ENCODE assay signal across 28 cellular contexts in genomic region chr11:11208994-11209393, GRCh38.
"Had no signal": no experiment of that assay in that cellular context is flagged by ENCODE, and none has a peak within 500 bp of the region (broad histone marks: within the 10 kb centered on the region; RNA-seq: fewer than 3 reads in every experiment).

No MANE protein-coding gene starts in this region.

- H3K4me1 ChIP-seq: testis, transverse colon, upper lobe of right lung, uterus had no signal

- H3K9me3 ChIP-seq: stomach, suprapubic skin, testis, thoracic aorta, thyroid gland, tibial artery, tibial nerve, transverse colon, upper lobe of left lung, upper lobe of right lung, uterus, vagina had no signal

- H3K4me1 Mint-ChIP-seq: stimulated activated effector memory CD8-positive, alpha-beta T cell treated with anti-CD3 and anti-CD28 coated beads, Interleukin-12 subunit alpha, Interleukin-12 subunit beta, amount 100 ng/mL, for 72 hours; stimulated activated memory B cell treated with anti-CD40 and anti-IgM and Interleukin-4, amounts not matched to agents 10 μg/mL and 1 μg/mL and 100 μg/mL, for 72 hours; stimulated activated naive B cell treated with anti-CD40 and anti-IgM and Interleukin-4, amounts not matched to agents 10 μg/mL and 1 μg/mL and 100 μg/mL, for 72 hours; stimulated activated naive CD8-positive, alpha-beta T cell treated with anti-CD3 and anti-CD28 coated beads, Interleukin-15, amount 100 ng/mL, for 72 hours had no signal

- H3K27ac Mint-ChIP-seq: stimulated activated effector memory CD8-positive, alpha-beta T cell treated with anti-CD3 and anti-CD28 coated beads, Interleukin-12 subunit alpha, Interleukin-12 subunit beta, amount 100 ng/mL, for 72 hours; stimulated activated memory B cell treated with anti-CD40 and anti-IgM and Interleukin-4, amounts not matched to agents 10 μg/mL and 1 μg/mL and 100 μg/mL, for 72 hours; stimulated activated naive B cell treated with anti-CD40 and anti-IgM and Interleukin-4, amounts not matched to agents 10 μg/mL and 1 μg/mL and 100 μg/mL, for 72 hours; stimulated activated naive CD8-positive, alpha-beta T cell treated with anti-CD3 and anti-CD28 coated beads, Interleukin-15, amount 100 ng/mL, for 72 hours; stimulated activated naive CD8-positive, alpha-beta T cell treated with anti-CD3 and anti-CD28 coated beads, Interleukin-15, Interleukin-2, amounts not matched to agents 100 ng/mL and 50 ng/mL, for 24 hours; type B pancreatic cell had no signal

- DNase-seq: stimulated activated CD4-positive, alpha-beta T cell treated with anti-CD3 and anti-CD28 coated beads, Interleukin-2, amount 100 ng/mL, for 48 hours; stimulated activated CD4-positive, alpha-beta T cell treated with anti-CD3 and anti-CD28 coated beads, Interleukin-4, amount 100 ng/mL, for 1 hour; stimulated activated CD4-positive, alpha-beta T cell treated with anti-CD3 and anti-CD28 coated beads, Interleukin-4, amount 100 ng/mL, for 24 hours; stimulated activated CD4-positive, alpha-beta T cell treated with anti-CD3 and anti-CD28 coated beads, Interleukin-4, amount 100 ng/mL, for 4 hours; stimulated activated CD8-positive, alpha-beta memory T cell treated with anti-CD3 and anti-CD28 coated beads, Interleukin-4, amount 100 ng/mL, for 48 hours; stimulated activated naive B cell treated with anti-CD40 and anti-IgM and Interleukin-4, amounts not matched to agents 10 μg/mL and 1 μg/mL and 100 μg/mL, for 72 hours; stimulated activated naive CD4-positive, alpha-beta T cell; stimulated activated naive CD4-positive, alpha-beta T cell treated with Interleukin-2 at 50 U/mL for 16 hours; stimulated activated naive CD8-positive, alpha-beta T cell treated with anti-CD3 and anti-CD28 coated beads, Interleukin-15, amount 100 ng/mL, for 72 hours; stimulated activated naive CD8-positive, alpha-beta T cell treated with anti-CD3 and anti-CD28 coated beads, Interleukin-15, Interleukin-2, amounts not matched to agents 100 U/mL and 50 U/mL, for 24 hours; stomach; substantia nigra; testis; thyroid gland; tibial artery; transverse colon; trophoblast cell; upper lobe of left lung; upper lobe of right lung; uterus had no signal

- H3K27ac ChIP-seq: stomach, suprapubic skin, testis, thoracic aorta, thyroid gland, tibial artery, tibial nerve, transverse colon, upper lobe of left lung, upper lobe of right lung, uterus, vagina had no signal

- H3K4me3 ChIP-seq: stomach, suprapubic skin, testis, thoracic aorta, thyroid gland, tibial artery, tibial nerve, transverse colon, upper lobe of left lung, upper lobe of right lung, uterus, vagina had no signal

- ATAC-seq: stimulated activated effector memory CD8-positive, alpha-beta T cell treated with anti-CD3 and anti-CD28 coated beads, Interleukin-12 subunit alpha, Interleukin-12 subunit beta, amount 100 ng/mL, for 72 hours; stimulated activated memory B cell treated with anti-CD40 and anti-IgM and Interleukin-4, amounts not matched to agents 10 μg/mL and 1 μg/mL and 100 μg/mL, for 72 hours; stimulated activated naive B cell treated with anti-CD40 and anti-IgM and Interleukin-4, amounts not matched to agents 10 μg/mL and 1 μg/mL and 100 μg/mL, for 72 hours; stimulated activated naive CD8-positive, alpha-beta T cell treated with anti-CD3 and anti-CD28 coated beads, Interleukin-15, amount 100 ng/mL, for 72 hours; stimulated activated naive CD8-positive, alpha-beta T cell treated with anti-CD3 and anti-CD28 coated beads, Interleukin-15, Interleukin-2, amounts not matched to agents 100 U/mL and 50 U/mL, for 24 hours; upper lobe of right lung had no signal

- H3K4me3 Mint-ChIP-seq: stimulated activated effector memory CD8-positive, alpha-beta T cell treated with anti-CD3 and anti-CD28 coated beads, Interleukin-12 subunit alpha, Interleukin-12 subunit beta, amount 100 ng/mL, for 72 hours; stimulated activated memory B cell treated with anti-CD40 and anti-IgM and Interleukin-4, amounts not matched to agents 10 μg/mL and 1 μg/mL and 100 μg/mL, for 72 hours; stimulated activated naive B cell treated with anti-CD40 and anti-IgM and Interleukin-4, amounts not matched to agents 10 μg/mL and 1 μg/mL and 100 μg/mL, for 72 hours; stimulated activated naive CD8-positive, alpha-beta T cell treated with anti-CD3 and anti-CD28 coated beads, Interleukin-15, amount 100 ng/mL, for 72 hours; stimulated activated naive CD8-positive, alpha-beta T cell treated with anti-CD3 and anti-CD28 coated beads, Interleukin-15, Interleukin-2, amounts not matched to agents 100 ng/mL and 50 ng/mL, for 24 hours; type B pancreatic cell had no signal

- H3K9me3 Mint-ChIP-seq: stimulated activated effector memory CD8-positive, alpha-beta T cell treated with anti-CD3 and anti-CD28 coated beads, Interleukin-12 subunit alpha, Interleukin-12 subunit beta, amount 100 ng/mL, for 72 hours; stimulated activated naive CD8-positive, alpha-beta T cell treated with anti-CD3 and anti-CD28 coated beads, Interleukin-15, Interleukin-2, amounts not matched to agents 100 ng/mL and 50 ng/mL, for 24 hours; type B pancreatic cell had no signal

- H3K27me3 ChIP-seq: stomach, testis, thyroid gland, tibial artery, tibial nerve, upper lobe of left lung, uterus, vagina had no signal

- H3K36me3 Mint-ChIP-seq: stimulated activated effector memory CD8-positive, alpha-beta T cell treated with anti-CD3 and anti-CD28 coated beads, Interleukin-12 subunit alpha, Interleukin-12 subunit beta, amount 100 ng/mL, for 72 hours; stimulated activated naive B cell treated with anti-CD40 and anti-IgM and Interleukin-4, amounts not matched to agents 10 μg/mL and 1 μg/mL and 100 μg/mL, for 72 hours; type B pancreatic cell had no signal

- H3K36me3 ChIP-seq: stomach, suprapubic skin, thoracic aorta, thyroid gland, tibial artery, tibial nerve, transverse colon, upper lobe of left lung, upper lobe of right lung, uterus, vagina had no signal
